In genomic region chr19:48993175-48994034, GRCh38 we compare ENCODE assay signal across 8 cellular contexts. TPM values are rescaled to one million over a fixed set of nuclear protein-coding genes. Genes with fewer than 3 reads are reported as not detected.
DNase-seq lines count a peak whose midpoint lies in the region; TF ChIP-seq lines count a peak whose summit lies in the region.

Gene GYS1 (minus strand): TSS chr19:48993309. CDS start chr19:48993112, 197 bp downstream.
Gene RUVBL2 (plus strand): TSS chr19:48993887. CDS start chr19:48993912, 25 bp downstream.

- DNase-seq in H7 = peak; percentile 100
- peak; percentile 100 for DNase-seq in M059J (ENCODE audit: low read depth)
- peak; percentile 97 for DNase-seq in SHP77 treated with DMSO at 0.1 percent for 48 hours (lab: John Stamatoyannopoulos, UW)
- DNase-seq in activated gamma-delta T cell (lab: John Stamatoyannopoulos, UW) = peak; percentile 97
- peak; percentile 99 for DNase-seq in fibroblast of the conjunctiva (ENCODE audit: low read depth)

- peak within 1 kb of the TSS; percentile 82 for H3K4me3 ChIP-seq in H7 (ENCODE audit: insufficient read depth, low read depth, low read length)
- peak within 1 kb of the TSS; percentile 78 for H3K4me3 ChIP-seq in neural cell (ENCODE audit: low read length)
- peak within 1 kb of the TSS; percentile 97 to 99 for H3K4me3 ChIP-seq in stomach smooth muscle (ENCODE audit: low read length in 2 of 2)

- no peaks in the 10 kb centered on the region for H4K20me1 ChIP-seq in neural cell (ENCODE audit: insufficient read depth)

- H3K36me3 ChIP-seq in ES-I3 (ENCODE audit: insufficient read depth, low read length) = peaks cover 2% of the 10 kb centered on the region; the same call in 1 of the 2 replicates
- H3K36me3 ChIP-seq in H7 (replicated peaks; ENCODE audit: control insufficient read depth, insufficient read depth, low read length) = peaks cover 7% of the 10 kb centered on the region
- H3K36me3 ChIP-seq in neural cell (ENCODE audit: insufficient read depth, low read length) = no peaks in the 10 kb centered on the region
- peaks cover 0 to 7% of the 10 kb centered on the region in 2 donors for H3K36me3 ChIP-seq in stomach smooth muscle (ENCODE audit: control insufficient read depth in 2 of 2, insufficient read depth in 2 of 2, low read length in 2 of 2)

- peak; percentile 100 for TF ChIP-seq CTCF in neural cell (IDR thresholded peaks at IDR 0.05; ENCODE audit: poor library complexity, severe bottlenecking)

- no peak for TF ChIP-seq EP300 in neural cell (conservative IDR thresholded peaks at IDR 0.05; ENCODE audit: poor library complexity, severe bottlenecking)

- H3F3A ChIP-seq in neural cell (ENCODE audit: insufficient read depth, low read length, poor library complexity, severe bottlenecking) = peaks cover 4% of the 10 kb centered on the region

- H3K4me2 ChIP-seq in neural cell (ENCODE audit: low read length) = peak within 1 kb of the TSS; percentile 95

- peak within 1 kb of the TSS; percentile 96 for H3K9ac ChIP-seq in ES-I3 (ENCODE audit: low read depth, low read length)
- peak within 1 kb of the TSS; percentile 87 for H3K9ac ChIP-seq in neural cell (ENCODE audit: low read length)
- H3K9ac ChIP-seq in stomach smooth muscle (ENCODE audit: low read length in 2 of 2) = peak within 1 kb of the TSS; percentile 94 to 95

- no peaks in the 10 kb centered on the region for H3K9me3 ChIP-seq in ES-I3 (ENCODE audit: control insufficient read depth, insufficient read depth, low read length)
- no peaks in the 10 kb centered on the region for H3K9me3 ChIP-seq in neural cell (ENCODE audit: low read length)
- no peaks in the 10 kb centered on the region for H3K9me3 ChIP-seq in stomach smooth muscle (ENCODE audit: control insufficient read depth in 2 of 2, low read length in 2 of 2)

- peaks cover 21% of the 10 kb centered on the region for H3K79me2 ChIP-seq in neural cell (replicated peaks; ENCODE audit: insufficient read depth, low read length)

- H3K27ac ChIP-seq in neural cell (ENCODE audit: low read length) (peak within 1 kb of the TSS; percentile 80), stomach smooth muscle (ENCODE audit: low read length) (peak within 1 kb of the TSS; percentile 92)

- H3K4me1 ChIP-seq in ES-I3 (ENCODE audit: insufficient read depth, low read length) (peaks cover 8% of the 10 kb centered on the region; the same call in 1 of the 2 replicates), stomach smooth muscle (ENCODE audit: control insufficient read depth, insufficient read depth, low read length) (peaks cover 39% of the 10 kb centered on the region)

- H2AFZ ChIP-seq in neural cell (ENCODE audit: low read depth, low read length) = peak within 1 kb of the TSS; percentile 46

- H3K27me3 ChIP-seq in H7 (ENCODE audit: control insufficient read depth, insufficient read depth, low read length) (no peaks in the 10 kb centered on the region), neural cell (ENCODE audit: insufficient read depth, low read depth, low read length) (no peaks in the 10 kb centered on the region), stomach smooth muscle (ENCODE audit: control insufficient read depth in 1 of 2, insufficient read depth in 2 of 2, low read length in 2 of 2) (no peaks in the 10 kb centered on the region)

- no peaks in the 10 kb centered on the region for H3K9me2 ChIP-seq in neural cell (ENCODE audit: insufficient read depth, low read length)

- peak; percentile 49 for TF ChIP-seq RAD21 in neural cell (conservative IDR thresholded peaks at IDR 0.05)

TF ChIP-seq in neural cell, 6 proteins besides CTCF, POLR2A, EP300 and RAD21:
- TF ChIP-seq TAF1 (IDR thresholded peaks at IDR 0.05; ENCODE audit: low read depth) = no peak
- TF ChIP-seq SMC3 (conservative IDR thresholded peaks at IDR 0.05; ENCODE audit: poor library complexity) = peak; percentile 64
- TF ChIP-seq, protein P1, sequence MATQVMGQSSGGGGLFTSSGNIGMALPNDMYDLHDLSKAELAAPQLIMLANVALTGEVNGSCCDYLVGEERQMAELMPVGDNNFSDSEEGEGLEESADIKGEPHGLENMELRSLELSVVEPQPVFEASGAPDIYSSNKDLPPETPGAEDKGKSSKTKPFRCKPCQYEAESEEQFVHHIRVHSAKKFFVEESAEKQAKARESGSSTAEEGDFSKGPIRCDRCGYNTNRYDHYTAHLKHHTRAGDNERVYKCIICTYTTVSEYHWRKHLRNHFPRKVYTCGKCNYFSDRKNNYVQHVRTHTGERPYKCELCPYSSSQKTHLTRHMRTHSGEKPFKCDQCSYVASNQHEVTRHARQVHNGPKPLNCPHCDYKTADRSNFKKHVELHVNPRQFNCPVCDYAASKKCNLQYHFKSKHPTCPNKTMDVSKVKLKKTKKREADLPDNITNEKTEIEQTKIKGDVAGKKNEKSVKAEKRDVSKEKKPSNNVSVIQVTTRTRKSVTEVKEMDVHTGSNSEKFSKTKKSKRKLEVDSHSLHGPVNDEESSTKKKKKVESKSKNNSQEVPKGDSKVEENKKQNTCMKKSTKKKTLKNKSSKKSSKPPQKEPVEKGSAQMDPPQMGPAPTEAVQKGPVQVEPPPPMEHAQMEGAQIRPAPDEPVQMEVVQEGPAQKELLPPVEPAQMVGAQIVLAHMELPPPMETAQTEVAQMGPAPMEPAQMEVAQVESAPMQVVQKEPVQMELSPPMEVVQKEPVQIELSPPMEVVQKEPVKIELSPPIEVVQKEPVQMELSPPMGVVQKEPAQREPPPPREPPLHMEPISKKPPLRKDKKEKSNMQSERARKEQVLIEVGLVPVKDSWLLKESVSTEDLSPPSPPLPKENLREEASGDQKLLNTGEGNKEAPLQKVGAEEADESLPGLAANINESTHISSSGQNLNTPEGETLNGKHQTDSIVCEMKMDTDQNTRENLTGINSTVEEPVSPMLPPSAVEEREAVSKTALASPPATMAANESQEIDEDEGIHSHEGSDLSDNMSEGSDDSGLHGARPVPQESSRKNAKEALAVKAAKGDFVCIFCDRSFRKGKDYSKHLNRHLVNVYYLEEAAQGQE (IDR thresholded peaks at IDR 0.05; ENCODE audit: borderline replicate concordance) = peak; percentile 65
- peak; percentile 94 for TF ChIP-seq MXI1 (conservative IDR thresholded peaks at IDR 0.05; ENCODE audit: poor library complexity, severe bottlenecking)
- TF ChIP-seq POLR2AphosphoS5 (IDR thresholded peaks at IDR 0.05) = peak; percentile 92
- TF ChIP-seq EZH2 (IDR thresholded peaks at IDR 0.05; ENCODE audit: borderline replicate concordance, insufficient read depth, low read length, poor library complexity, severe bottlenecking) = no peak

RNA-seq across cellular contexts. Expression of gene GYS1, which starts in this region (rescaled TPM):
- total RNA-seq in H7 (2014; rRNA removed; shearing (Covaris generic)) = 35.2 and 50.2 TPM in 2 replicates
- 50.1 and 67.3 TPM in 2 replicates for total RNA-seq in M059J (2014; rRNA removed; shearing (Covaris generic))
- 12.9 and 25.7 TPM in 2 replicates for polyA plus RNA-seq in neural cell
- polyA minus RNA-seq in neural cell = 30.0 and 30.9 TPM in 2 replicates

RNA-seq across cellular contexts. Expression of gene RUVBL2, which starts in this region (rescaled TPM):
- total RNA-seq in H7 (2014; rRNA removed; shearing (Covaris generic)) = 256 and 327 TPM in 2 replicates
- total RNA-seq in M059J (2014; rRNA removed; shearing (Covaris generic)) = 275 and 292 TPM in 2 replicates
- 172 and 184 TPM in 2 replicates for polyA plus RNA-seq in neural cell
- 114 and 118 TPM in 2 replicates for polyA minus RNA-seq in neural cell

Comparison
In these comparisons a context has a peak if more than half of its experiments do, and no peak if none do; other contexts are left out.
1. Peak in every context shown above with its lines: DNase-seq, H3K4me3 ChIP-seq and H3K27ac ChIP-seq.